Comparison of ENCODE assay signal across 1 cellular context in genomic region chr20:24872291-24873014, GRCh38.
TF ChIP-seq lines count a peak whose summit lies in the region.

No MANE protein-coding gene starts in this region.

TF ChIP-seq in H1, 55 proteins besides CTCF, POLR2A, EP300 and RAD21 (continued from another document):
- no peak for TF ChIP-seq TEAD4 (IDR thresholded peaks at IDR 0.05; ENCODE audit: low read depth, low read length)
- TF ChIP-seq ZNF274 (IDR thresholded peaks at IDR 0.05; ENCODE audit: borderline replicate concordance, extremely low read depth, low read length): no peak
